In genomic region chr17:21285164-21286065, GRCh38 we compare ENCODE assay signal across 8 cellular contexts. TPM values are rescaled to one million over a fixed set of nuclear protein-coding genes. Genes with fewer than 3 reads are reported as not detected.
DNase-seq lines count a peak whose midpoint lies in the region; ATAC-seq, FAIRE-seq and TF ChIP-seq lines count a peak whose summit lies in the region.

No MANE protein-coding gene starts in this region.

- H2AFZ ChIP-seq in GM12878 (ENCODE audit: control insufficient read depth, low read depth, low read length): peak overlapping the region; percentile 43

- H3K4me3 ChIP-seq in GM12878: peak overlapping the region; percentile 94

- H3K4me2 ChIP-seq in GM12878 (ENCODE audit: control insufficient read depth, insufficient read depth): peak overlapping the region; percentile 88

- under 1% methylated on average over 16 of the region's 16 CpGs for WGBS in GM12878 (ENCODE audit: insufficient coverage, insufficient replicate concordance, low lambda C conversion rate, missing lambda C conversion rate)

- TF ChIP-seq RAD21 in GM12878 (IDR thresholded peaks at IDR 0.05; ENCODE audit: insufficient read depth, low read depth, low read length): no peak

- SMC1A ChIA-PET in GM12878 (lab: Charles Lee; ENCODE audit: uncharacterized antibody, unreplicated experiment): interaction anchor here (0.6 to 3.2 kb wide), 7 partner anchors 8 to 250 kb away, joined by 3 to 13 read pairs (median 4); no protein-coding TSS in a partner anchor

- DNase-seq in EL (peak; percentile 72), GM12878 (ENCODE audit: low read depth, low spot score) (no peak), left lobe of liver (ENCODE audit: low spot score) (no peak), superior temporal gyrus (ENCODE audit: extremely low spot score) (peak; percentile 33)

- peaks cover 54% of the 10 kb centered on the region for H3K79me2 ChIP-seq in GM12878 (ENCODE audit: control insufficient read depth, insufficient read depth, low read length)

- no peaks in the 10 kb centered on the region for H4K20me1 ChIP-seq in GM12878 (ENCODE audit: control insufficient read depth, insufficient read depth)

- no peaks in the 10 kb centered on the region for H3K9me3 ChIP-seq in KOPT-K1 (ENCODE audit: insufficient read depth, low read length, poor library complexity, severe bottlenecking)
- H3K9me3 ChIP-seq in GM12878 (replicated peaks; ENCODE audit: control insufficient read depth, insufficient read depth, low read length): no peaks in the 10 kb centered on the region

- POLR2A ChIA-PET in GM12878 (lab: Charles Lee): interaction anchor here (0.7 kb wide), 1 partner anchor 9 kb away, joined by 3 read pairs; no protein-coding TSS in a partner anchor

- H3K27ac ChIP-seq in KOPT-K1 (ENCODE audit: low read depth, low read length, poor library complexity, severe bottlenecking) (peak overlapping the region; percentile 86), GM12878 (ENCODE audit: control insufficient read depth, insufficient read depth) (peak overlapping the region; percentile 68)

- in situ Hi-C loops in GM12878 (cut with MboI): no loop called here

- RAD21 ChIA-PET in GM12878 (lab: Charles Lee; ENCODE audit: unreplicated experiment): interaction anchor here (0.5 to 3.7 kb wide), 6 partner anchors 10 to 230 kb away, joined by 3 to 15 read pairs (median 8); partner anchors contain the start of gene DHRS7B

- H3K36me3 ChIP-seq in KOPT-K1 (ENCODE audit: insufficient read depth, low read length) (no peaks in the 10 kb centered on the region), GM12878 (ENCODE audit: control insufficient read depth in 2 of 2, insufficient read depth in 2 of 2, low read length in 1 of 2) (no peaks in the 10 kb centered on the region; a peak in 1 of 4 replicates)

- intact Hi-C loops in GM12878 (cut with micrococcal nuclease; ENCODE audit: unreplicated experiment): loop anchor here (5.0 kb wide), 3 partner anchors 73 to 243 kb away; partner anchors contain the start of genes DHRS7B, TMEM11 and USP22

- no peak for TF ChIP-seq EP300 in GM12878 (IDR thresholded peaks at IDR 0.05; ENCODE audit: borderline replicate concordance in 1 of 2, control insufficient read depth in 1 of 2, low read depth in 2 of 2, low read length in 2 of 2)

- BruUV-seq in GM12878 (replicated peaks; lab: Mats Ljungman, UMichigan): no TSS peak

- TF ChIP-seq POLR2A in GM12878 (IDR thresholded peaks at IDR 0.05; ENCODE audit: low read depth, low read length): no peak

- CTCF ChIA-PET in GM12878 (lab: Yijun Ruan, JAX): interaction anchor here (0.9 to 5.7 kb wide), 9 partner anchors 9 to 228 kb away, joined by 3 to 38 read pairs (median 8); partner anchors contain the start of gene DHRS7B

- no peak for FAIRE-seq in GM12878 (lab: Jason Lieb, UNC)

- peak overlapping the region; percentile 69 for H3K9ac ChIP-seq in GM12878 (ENCODE audit: control insufficient read depth, insufficient read depth, low read length)

- no peak for TF ChIP-seq CTCF in GM12878 (IDR thresholded peaks at IDR 0.05 in 2 of 3, conservative IDR thresholded peaks at IDR 0.05 in 1 of 3; ENCODE audit: control insufficient read depth in 2 of 3, extremely low read depth in 1 of 3, insufficient read depth in 1 of 3, low read depth in 3 of 3, low read length in 3 of 3)

- no peak for ATAC-seq in GM12878
- peak; percentile 3 for ATAC-seq in left lobe of liver
- ATAC-seq in GM18517 (IDR thresholded peaks at IDR 0.05; ENCODE audit: unreplicated experiment): no peak
- ATAC-seq in HG03442 (IDR thresholded peaks at IDR 0.05; ENCODE audit: unreplicated experiment): no peak
- ATAC-seq in HG03095 (IDR thresholded peaks at IDR 0.05; ENCODE audit: unreplicated experiment): no peak

- H3K27me3 ChIP-seq in GM12878 (replicated peaks in 1 of 2; ENCODE audit: control insufficient read depth in 2 of 2, insufficient read depth in 2 of 2, low read length in 1 of 2): 0 out of 4 replicates have a peak, but pooled peaks cover 0 to 3% of the 10 kb centered on the region in 2 experiments

- peaks cover 31% of the 10 kb centered on the region for H3K4me1 ChIP-seq in GM12878 (ENCODE audit: control insufficient read depth, insufficient read depth, low read length)

TF ChIP-seq in GM12878, 131 proteins besides CTCF, POLR2A, EP300 and RAD21:
- no peak for TF ChIP-seq NBN (IDR thresholded peaks at IDR 0.05)
- TF ChIP-seq SRF (IDR thresholded peaks at IDR 0.05; ENCODE audit: low read depth in 2 of 2, low read length in 2 of 2): peak in 1 of 2 experiments; percentile 31; a peak in 1 of 4 replicates
- TF ChIP-seq BMI1 (IDR thresholded peaks at IDR 0.05; ENCODE audit: borderline replicate concordance): no peak

RNA-seq across cellular contexts. Expression of gene MAP2K3, which starts 0.9 kb away (rescaled TPM):
- 13.7 and 15.8 TPM in 2 replicates for total RNA-seq in GM12878 (2013; cell fraction: nucleolus; rRNA removed)
- 14.4 and 15.0 TPM in 2 replicates for total RNA-seq in GM12878 (2014; rRNA removed)
- total RNA-seq in GM12878 (2014; rRNA removed; fragmentation: Illumina TruSeq; extraction: Trizol): 8.6 and 10.0 TPM in 2 replicates
- 38.6 and 39.4 TPM in 2 replicates for total RNA-seq in GM12878 (2021)
- polyA plus RNA-seq in GM12878 (2011; ENCODE audit: low read depth): 8.9 TPM
- 13.3 and 16.6 TPM in 2 replicates for polyA plus RNA-seq in GM12878 (2011; rRNA removed)
- polyA plus RNA-seq in GM12878 (2011; cell fraction: cytosol; rRNA removed): 32.9 and 36.4 TPM in 2 replicates
- polyA plus RNA-seq in GM12878 (2011; cell fraction: nucleus; rRNA removed): 28.3 and 35.6 TPM in 2 replicates
- 19.0 and 25.3 TPM in 2 replicates for polyA plus RNA-seq in GM12878 (2012)
- 6.3 and 20.6 TPM in 2 replicates for polyA plus RNA-seq in GM12878 (2014; fragmentation: Illumina TruSeq; extraction: Trizol)
- 1 to 10 TPM in 1 of 2 experiments, under 1 TPM in 1; 0.71 to 3.8 TPM for polyA plus RNA-seq in GM12878 (2014; fragmentation: Nextera tagmentation; extraction: Ambion mirVana)
- 30.4 and 33.1 TPM in 2 replicates for polyA plus RNA-seq in GM12878 (2014; rRNA removed)
- 10 to 100 TPM; 37.1 to 38.6 TPM for polyA plus RNA-seq in GM12878 (2016; fragmentation: Nextera tagmentation; extraction: Ambion mirVana)
- 12.9 and 18.6 TPM in 2 replicates for polyA minus RNA-seq in GM12878 (2011; rRNA and poly(A)+ RNA removed)
- polyA minus RNA-seq in GM12878 (2011; cell fraction: cytosol; rRNA and poly(A)+ RNA removed): 10.0 and 15.5 TPM in 2 replicates
- polyA minus RNA-seq in GM12878 (2011; cell fraction: nucleus; rRNA and poly(A)+ RNA removed): 7.3 and 13.4 TPM in 2 replicates
- total RNA-seq in left lobe of liver: 71.5 TPM

RNA-seq across cellular contexts. Expression of gene NATD1, which starts 32.2 kb away (rescaled TPM):
- total RNA-seq in GM12878 (2013; cell fraction: nucleolus; rRNA removed): 0.23 and 0.37 TPM in 2 replicates
- total RNA-seq in GM12878 (2014; rRNA removed) (0.05 and 0.17 TPM in 2 replicates), GM12878 (2014; rRNA removed; fragmentation: Illumina TruSeq; extraction: Trizol) (0.05 and 0.09 TPM in 2 replicates), GM12878 (2021) (0.33 and 0.35 TPM in 2 replicates), left lobe of liver (5.9 TPM)
- 0.21 TPM for polyA plus RNA-seq in GM12878 (2011; ENCODE audit: low read depth)
- polyA plus RNA-seq in GM12878 (2011; rRNA removed) (0.19 and 0.33 TPM in 2 replicates), GM12878 (2014; fragmentation: Illumina TruSeq; extraction: Trizol) (0.08 and 0.21 TPM in 2 replicates), GM12878 (2014; fragmentation: Nextera tagmentation; extraction: Ambion mirVana) (under 1 TPM; 0.02 TPM), GM12878 (2014; rRNA removed) (0.31 and 0.47 TPM in 2 replicates), GM12878 (2016; fragmentation: Nextera tagmentation; extraction: Ambion mirVana) (under 1 TPM; 0.13 TPM)
- 0.37 and 0.42 TPM in 2 replicates for polyA plus RNA-seq in GM12878 (2011; cell fraction: cytosol; rRNA removed)
- polyA plus RNA-seq in GM12878 (2011; cell fraction: nucleus; rRNA removed): 0.42 and 0.55 TPM in 2 replicates
- polyA plus RNA-seq in GM12878 (2012): 0.52 and 0.62 TPM in 2 replicates
- 0.07 and 0.36 TPM in 2 replicates for polyA minus RNA-seq in GM12878 (2011; rRNA and poly(A)+ RNA removed)
- 0.40 TPM in 1 of 2 replicates, not detected in the other for polyA minus RNA-seq in GM12878 (2011; cell fraction: cytosol; rRNA and poly(A)+ RNA removed)
- polyA minus RNA-seq in GM12878 (2011; cell fraction: nucleus; rRNA and poly(A)+ RNA removed): 0.19 and 0.36 TPM in 2 replicates

Comparison
In these comparisons a context has a peak if more than half of its experiments do, and no peak if none do; other contexts are left out.
1. DNase-seq: peak in EL (single experiment) and superior temporal gyrus (single experiment); none in GM12878 (single experiment) and left lobe of liver (single experiment).